9 cellular contexts compared by ENCODE assay signal in the genomic region with DNA sequence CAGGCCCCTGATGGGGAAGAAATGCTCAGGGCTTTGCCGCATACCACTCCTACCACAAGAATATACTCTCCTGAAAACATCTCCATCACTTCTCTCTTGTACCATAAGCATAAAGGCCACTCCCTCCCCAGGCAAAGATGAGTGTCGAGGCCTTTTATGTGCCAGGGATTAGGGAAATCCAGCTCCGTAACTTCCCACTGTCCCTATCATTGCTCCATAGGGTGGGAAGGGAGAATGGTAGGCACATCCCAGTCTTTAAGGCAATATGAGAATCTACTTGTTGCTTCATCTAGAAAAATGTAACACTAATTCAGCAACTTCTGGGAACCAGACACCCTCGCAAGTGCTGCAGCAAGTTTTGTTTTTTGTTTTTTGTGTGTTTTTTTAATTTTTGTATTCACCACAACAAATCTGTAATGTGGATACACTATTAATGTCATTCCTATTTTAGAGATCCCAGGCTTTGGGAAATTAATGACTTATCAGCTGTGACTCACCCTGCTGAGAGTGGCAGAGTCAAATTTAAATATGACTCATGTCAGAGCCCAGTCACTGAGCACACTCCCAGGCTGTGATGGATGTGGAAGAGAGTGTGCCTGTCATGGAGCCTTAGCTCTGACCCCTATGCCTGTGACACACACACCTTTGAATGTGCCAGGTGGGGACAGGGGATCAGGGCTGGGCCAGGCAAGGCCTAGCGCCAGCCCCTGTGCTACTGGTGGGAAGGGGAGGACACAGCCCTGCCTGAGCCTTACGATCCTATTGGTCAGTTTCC. TPM values are rescaled to one million over a fixed set of nuclear protein-coding genes. Genes with fewer than 3 reads are reported as not detected.
DNase-seq lines count a peak whose midpoint lies in the region; ATAC-seq and TF ChIP-seq lines count a peak whose summit lies in the region.
"Had no signal": no experiment of that assay in that cellular context is flagged by ENCODE, and none has a peak within 500 bp of the region (broad histone marks: within the 10 kb centered on the region; RNA-seq: fewer than 3 reads in every experiment).

No MANE protein-coding gene starts in this region.

- CTCF ChIA-PET in activated B cell treated with CpG ODN at 0.5 μM for 24 hours (lab: Charles Lee), result no interaction called here

- H3K27ac ChIP-seq in right atrium auricular region, result peak overlapping the region; percentile 64 to 65
- H3K27ac ChIP-seq: BLaER1 had no signal

- intact Hi-C loops in activated B cell treated with CpG ODN at 0.5 μM for 24 hours (cut with micrococcal nuclease), result loop anchor here (1.0 kb wide), 1 partner anchor 24 kb away; the partner anchor contains the start of gene PANX1

- ATAC-seq in HG03039 (IDR thresholded peaks at IDR 0.05; ENCODE audit: unreplicated experiment) (peak; percentile 74), activated B cell treated with CpG ODN at 0.5 μM for 24 hours (ENCODE audit: low read depth) (peak; percentile 89)

- H3K9me3 Mint-ChIP-seq in T-helper 2 cell treated with Interferon-gamma antibody and Interleukin-4, amounts not matched to agents 5 μg/mL and 100 μg/mL, for 36 hours, result no peaks in the 10 kb centered on the region
- H3K9me3 Mint-ChIP-seq in activated B cell treated with CpG ODN at 0.5 μM for 24 hours, result no peaks in the 10 kb centered on the region
- no peaks in the 10 kb centered on the region for H3K9me3 Mint-ChIP-seq in stimulated activated naive CD8-positive, alpha-beta T cell treated with anti-CD3 and anti-CD28 coated beads, Interleukin-15, Interleukin-2, amounts not matched to agents 100 ng/mL and 50 ng/mL, for 24 hours

- no peak for TF ChIP-seq CTCF in activated B cell treated with CpG ODN at 0.5 μM for 24 hours (IDR thresholded peaks at IDR 0.05)
- TF ChIP-seq CTCF in right atrium auricular region (IDR thresholded peaks at IDR 0.05), result no peak

- H3K4me3 Mint-ChIP-seq in T-helper 2 cell treated with Interferon-gamma antibody and Interleukin-4, amounts not matched to agents 5 μg/mL and 100 μg/mL, for 36 hours, result no peak overlapping the region
- H3K4me3 Mint-ChIP-seq in activated B cell treated with CpG ODN at 0.5 μM for 24 hours, result no peak overlapping the region
- H3K4me3 Mint-ChIP-seq in stimulated activated naive CD8-positive, alpha-beta T cell treated with anti-CD3 and anti-CD28 coated beads, Interleukin-15, Interleukin-2, amounts not matched to agents 100 ng/mL and 50 ng/mL, for 24 hours, result no peak overlapping the region

- peaks cover 44% of the 10 kb centered on the region for H3K4me1 Mint-ChIP-seq in T-helper 2 cell treated with Interferon-gamma antibody and Interleukin-4, amounts not matched to agents 5 μg/mL and 100 μg/mL, for 36 hours (ENCODE audit: low read depth)
- peaks cover 71% of the 10 kb centered on the region for H3K4me1 Mint-ChIP-seq in activated B cell treated with CpG ODN at 0.5 μM for 24 hours
- H3K4me1 Mint-ChIP-seq in stimulated activated naive CD8-positive, alpha-beta T cell treated with anti-CD3 and anti-CD28 coated beads, Interleukin-15, Interleukin-2, amounts not matched to agents 100 ng/mL and 50 ng/mL, for 24 hours (ENCODE audit: low read depth), result peaks cover 67% of the 10 kb centered on the region

- POLR2A ChIA-PET in activated B cell treated with CpG ODN at 0.5 μM for 24 hours (lab: Charles Lee), result interaction anchor here (0.9 kb wide), 1 partner anchor 23 kb away, joined by 3 read pairs; the partner anchor contains the start of gene PANX1

- H3K36me3 ChIP-seq in right atrium auricular region, result no peaks in the 10 kb centered on the region

- no peak overlapping the region for H3K4me3 ChIP-seq in right atrium auricular region
- H3K4me3 ChIP-seq: BLaER1 had no signal

- H3K4me1 ChIP-seq in right atrium auricular region, result peaks cover 0 to 53% of the 10 kb centered on the region in 2 donors

- no peaks in the 10 kb centered on the region for H3K27me3 Mint-ChIP-seq in T-helper 2 cell treated with Interferon-gamma antibody and Interleukin-4, amounts not matched to agents 5 μg/mL and 100 μg/mL, for 36 hours (ENCODE audit: low read depth)
- H3K27me3 Mint-ChIP-seq in activated B cell treated with CpG ODN at 0.5 μM for 24 hours, result no peaks in the 10 kb centered on the region
- H3K27me3 Mint-ChIP-seq in stimulated activated naive CD8-positive, alpha-beta T cell treated with anti-CD3 and anti-CD28 coated beads, Interleukin-15, Interleukin-2, amounts not matched to agents 100 ng/mL and 50 ng/mL, for 24 hours, result no peaks in the 10 kb centered on the region

- H3K27ac Mint-ChIP-seq in T-helper 2 cell treated with Interferon-gamma antibody and Interleukin-4, amounts not matched to agents 5 μg/mL and 100 μg/mL, for 36 hours, result no peak overlapping the region
- peak overlapping the region; percentile 57 for H3K27ac Mint-ChIP-seq in activated B cell treated with CpG ODN at 0.5 μM for 24 hours
- peak overlapping the region; percentile 82 for H3K27ac Mint-ChIP-seq in stimulated activated naive CD8-positive, alpha-beta T cell treated with anti-CD3 and anti-CD28 coated beads, Interleukin-15, Interleukin-2, amounts not matched to agents 100 ng/mL and 50 ng/mL, for 24 hours

- DNase-seq in T-helper 2 cell treated with Interferon-gamma antibody and Interleukin-4, amounts not matched to agents 5 μg/mL and 100 μg/mL, for 36 hours (ENCODE audit: low spot score), result peak; percentile 38
- DNase-seq in T-helper 2 cell, result no peak
- DNase-seq in activated B cell treated with CpG ODN at 0.5 μM for 24 hours, result no peak
- DNase-seq in right atrium auricular region (ENCODE audit: low spot score), result peak; percentile 74
- DNase-seq in NCI-H748 treated with DMSO at 0.1 percent for 48 hours (lab: John Stamatoyannopoulos, UW), result no peak
- DNase-seq in KG1 (lab: John Stamatoyannopoulos, UW), result no peak

- H3K36me3 Mint-ChIP-seq in T-helper 2 cell treated with Interferon-gamma antibody and Interleukin-4, amounts not matched to agents 5 μg/mL and 100 μg/mL, for 36 hours (ENCODE audit: low read depth), result peaks cover 17% of the 10 kb centered on the region
- H3K36me3 Mint-ChIP-seq in activated B cell treated with CpG ODN at 0.5 μM for 24 hours (ENCODE audit: low read depth), result peaks cover 15% of the 10 kb centered on the region
- peaks cover 21% of the 10 kb centered on the region for H3K36me3 Mint-ChIP-seq in stimulated activated naive CD8-positive, alpha-beta T cell treated with anti-CD3 and anti-CD28 coated beads, Interleukin-15, Interleukin-2, amounts not matched to agents 100 ng/mL and 50 ng/mL, for 24 hours (ENCODE audit: low read depth)

- H3K9me3 ChIP-seq in right atrium auricular region, result no peaks in the 10 kb centered on the region

- H3K27me3 ChIP-seq in right atrium auricular region, result no peaks in the 10 kb centered on the region
- H3K27me3 ChIP-seq: BLaER1 had no signal

RNA-seq across cellular contexts. Expression of gene PANX1, which starts 23.4 kb away (rescaled TPM):
- total RNA-seq in activated B cell treated with CpG ODN at 0.5 μM for 24 hours (9.2 and 11.2 TPM in 2 replicates), right atrium auricular region (10 to 100 TPM; 12.3 to 15.7 TPM)

Comparison
In these comparisons a context has a peak if more than half of its experiments do, and no peak if none do; other contexts are left out.
1. DNase-seq: peak in T-helper 2 cell treated with Interferon-gamma antibody and Interleukin-4, amounts not matched to agents 5 μg/mL and 100 μg/mL, for 36 hours (single experiment) and right atrium auricular region (single experiment); none in T-helper 2 cell (0 of 5), activated B cell treated with CpG ODN at 0.5 μM for 24 hours (single experiment), NCI-H748 treated with DMSO at 0.1 percent for 48 hours (single experiment) and KG1 (single experiment).